ENCODE assay signal across 22 cellular contexts in genomic region chr10:72704117-72704516, GRCh38.
"Had no signal": no experiment of that assay in that cellular context is flagged by ENCODE, and none has a peak within 500 bp of the region (broad histone marks: within the 10 kb centered on the region; RNA-seq: fewer than 3 reads in every experiment).

No MANE protein-coding gene starts in this region.

- H3K36me3 ChIP-seq: breast epithelium, colonic mucosa, heart left ventricle, sigmoid colon, upper lobe of left lung had no signal

- H3K27me3 ChIP-seq: breast epithelium, colonic mucosa, dorsolateral prefrontal cortex, heart left ventricle, sigmoid colon, upper lobe of left lung had no signal

- H3K36me3 Mint-ChIP-seq: activated naive CD8-positive, alpha-beta T cell; stimulated activated memory B cell treated with anti-CD40 and anti-IgM and Interleukin-4, amounts not matched to agents 10 μg/mL and 1 μg/mL and 100 μg/mL, for 72 hours had no signal

- H3K4me2 ChIP-seq: smooth muscle cell had no signal

- H3K27ac ChIP-seq: breast epithelium, colonic mucosa, dorsolateral prefrontal cortex, epithelial cell of prostate, heart left ventricle, sigmoid colon, upper lobe of left lung had no signal

- FAIRE-seq: islet of Langerhans had no signal

- DNase-seq: activated CD4-positive, alpha-beta T cell treated with anti-CD3 and anti-CD28 coated beads, Interleukin-2, amount 50 U/mL, for 1 hour; activated CD4-positive, CD25-positive, alpha-beta regulatory T cell treated with anti-CD3 and anti-CD28 coated beads, Interleukin-2, amount 50 U/mL, for 72 hours; activated CD8-positive, alpha-beta T cell treated with anti-CD3 and anti-CD28 coated beads, Interleukin-2, amount 10 ng/mL, durations not matched to agents 7 days and 5 days; activated gamma-delta T cell treated with Interleukin-2 at 50 U/mL for 16 hours; colonic mucosa; dorsolateral prefrontal cortex; heart left ventricle; occipital lobe; retina; sigmoid colon; stimulated activated CD4-positive, alpha-beta T cell treated with anti-CD3 and anti-CD28 coated beads, Interleukin-15, amount 100 ng/mL, for 24 hours; T-helper 1 cell; T-helper 9 cell; upper lobe of left lung had no signal

- H3K4me3 ChIP-seq: breast epithelium, colonic mucosa, dorsolateral prefrontal cortex, heart left ventricle, sigmoid colon, smooth muscle cell, upper lobe of left lung had no signal

- H3K27ac Mint-ChIP-seq: activated CD8-positive, alpha-beta T cell treated with anti-CD3 and anti-CD28 coated beads, Interleukin-2, amount 10 ng/mL, durations not matched to agents 7 days and 5 days; activated naive CD8-positive, alpha-beta T cell; progenitor cell of endocrine pancreas; stimulated activated memory B cell treated with anti-CD40 and anti-IgM and Interleukin-4, amounts not matched to agents 10 μg/mL and 1 μg/mL and 100 μg/mL, for 72 hours had no signal

- ATAC-seq: heart left ventricle; stimulated activated memory B cell treated with anti-CD40 and anti-IgM and Interleukin-4, amounts not matched to agents 10 μg/mL and 1 μg/mL and 100 μg/mL, for 72 hours had no signal

- H3K9me3 Mint-ChIP-seq: central memory CD8-positive, alpha-beta T cell; stimulated activated memory B cell treated with anti-CD40 and anti-IgM and Interleukin-4, amounts not matched to agents 10 μg/mL and 1 μg/mL and 100 μg/mL, for 72 hours had no signal

- H3K4me1 ChIP-seq: breast epithelium had no signal

- H3K4me3 Mint-ChIP-seq: activated CD8-positive, alpha-beta T cell treated with anti-CD3 and anti-CD28 coated beads, Interleukin-2, amount 10 ng/mL, durations not matched to agents 7 days and 5 days; activated naive CD8-positive, alpha-beta T cell; central memory CD8-positive, alpha-beta T cell; stimulated activated memory B cell treated with anti-CD40 and anti-IgM and Interleukin-4, amounts not matched to agents 10 μg/mL and 1 μg/mL and 100 μg/mL, for 72 hours had no signal

- H3K27me3 Mint-ChIP-seq: activated naive CD8-positive, alpha-beta T cell; central memory CD8-positive, alpha-beta T cell; progenitor cell of endocrine pancreas; stimulated activated memory B cell treated with anti-CD40 and anti-IgM and Interleukin-4, amounts not matched to agents 10 μg/mL and 1 μg/mL and 100 μg/mL, for 72 hours had no signal
